12 cellular contexts compared by ENCODE assay signal in the genomic region with DNA sequence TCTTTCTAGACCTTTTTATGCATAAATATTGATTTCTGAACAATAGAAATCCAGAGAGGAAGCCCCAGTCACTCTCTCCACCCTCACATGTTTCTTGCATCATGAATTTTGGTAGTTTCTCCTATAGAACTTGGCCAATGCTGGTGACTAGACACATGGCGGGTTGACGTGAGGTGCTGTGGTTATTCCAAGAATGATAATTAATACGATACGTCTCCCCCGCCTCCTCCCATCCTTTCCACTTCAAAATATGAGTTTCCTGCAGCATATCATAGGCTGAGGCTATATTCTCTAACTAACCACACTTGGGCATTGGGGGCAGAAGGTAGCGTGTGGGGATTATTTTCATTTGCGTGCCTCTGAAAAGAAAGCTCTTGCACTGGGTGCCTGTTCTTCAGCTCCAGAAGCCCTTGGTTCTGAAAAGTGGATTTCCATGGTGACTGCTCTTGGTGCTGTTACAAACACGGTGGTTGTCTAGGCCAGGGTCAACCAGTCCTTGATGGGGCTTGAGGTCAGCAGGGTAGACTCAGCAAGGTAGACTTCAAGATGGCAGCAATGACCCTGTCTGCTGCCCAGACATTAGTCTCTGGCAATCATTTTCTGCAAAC. TPM values are rescaled to one million over a fixed set of nuclear protein-coding genes. Genes with fewer than 3 reads are reported as not detected.
DNase-seq lines count a peak whose midpoint lies in the region; ATAC-seq, FAIRE-seq and TF ChIP-seq lines count a peak whose summit lies in the region.
"Had no signal": no experiment of that assay in that cellular context is flagged by ENCODE, and none has a peak within 500 bp of the region (broad histone marks: within the 10 kb centered on the region; RNA-seq: fewer than 3 reads in every experiment).

No MANE protein-coding gene starts in this region.

- H3K79me2 ChIP-seq in DND-41 (ENCODE audit: insufficient read depth, low read length), result peaks cover 95% of the 10 kb centered on the region

- H2AFZ ChIP-seq in DND-41 (ENCODE audit: low read depth, low read length), result no peak overlapping the region

- DNase-seq in DND-41, result peak; percentile 89
- DNase-seq in activated CD4-positive, alpha-beta T cell treated with anti-CD3 and anti-CD28 coated beads for 4 hours, result peak; percentile 70 to 73
- peak; percentile 22 for DNase-seq in effector CD4-positive, alpha-beta T cell
- peak; percentile 81 for DNase-seq in stimulated activated CD4-positive, alpha-beta T cell treated with anti-CD3 and anti-CD28 coated beads, Interleukin-15, amount 100 ng/mL, for 24 hours
- DNase-seq in frontal cortex (ENCODE audit: low spot score in 2 of 2), result no peak
- no peak for DNase-seq in GOT3 (lab: John Stamatoyannopoulos, UW)
- no peak for DNase-seq in DMS53 treated with DMSO at 0.1 percent for 48 hours (lab: John Stamatoyannopoulos, UW; ENCODE audit: unreplicated experiment)
- DNase-seq: H9, NCI-H510A had no signal

- H3K27me3 ChIP-seq in DND-41 (ENCODE audit: insufficient read depth, low read length, poor library complexity), result no peaks in the 10 kb centered on the region

- no peak for FAIRE-seq in frontal cortex (lab: Jason Lieb, UNC)
- FAIRE-seq: D721Med, endothelial cell of umbilical vein had no signal

- peak overlapping the region; percentile 23 to 68; a peak in 3 of 4 replicates for H3K4me3 ChIP-seq in DND-41 (ENCODE audit: low read depth in 1 of 2, low read length in 2 of 2)

- H3K27ac ChIP-seq in DND-41 (ENCODE audit: low read length), result peak overlapping the region; percentile 92

- peaks cover 88% of the 10 kb centered on the region for H3K4me1 ChIP-seq in DND-41 (ENCODE audit: insufficient read depth, low read length)

- H3K9me3 ChIP-seq in DND-41 (ENCODE audit: insufficient read depth, low read length, severe bottlenecking), result no peaks in the 10 kb centered on the region

- peak overlapping the region; percentile 67 for H3K4me2 ChIP-seq in DND-41 (ENCODE audit: insufficient read depth, low read length)

- H3K36me3 ChIP-seq in DND-41 (ENCODE audit: insufficient read depth, low read length), result peaks cover 64% of the 10 kb centered on the region

- no peak for TF ChIP-seq CTCF in DND-41 (IDR thresholded peaks at IDR 0.05; ENCODE audit: borderline replicate concordance, extremely low read depth, low read length, poor library complexity, severe bottlenecking)

- H3K9ac ChIP-seq in DND-41 (ENCODE audit: low read depth, low read length), result peak overlapping the region; percentile 79

- ATAC-seq in DND-41 (ENCODE audit: insufficient read depth, low read depth) (peak; percentile 74), HG02678 (IDR thresholded peaks at IDR 0.05; ENCODE audit: unreplicated experiment) (no peak)

- H4K20me1 ChIP-seq in DND-41 (ENCODE audit: insufficient read depth, low read length), result no peaks in the 10 kb centered on the region; the same call in 1 of the 2 replicates

RNA-seq across cellular contexts. Expression of gene TNFSF10, which starts 5.3 kb away (rescaled TPM):
- 2.9 TPM for total RNA-seq in frontal cortex
- total RNA-seq: H9 had no signal

Comparison
In these comparisons a context has a peak if more than half of its experiments do, and no peak if none do; other contexts are left out.
1. DNase-seq: peak in DND-41 (single experiment), activated CD4-positive, alpha-beta T cell treated with anti-CD3 and anti-CD28 coated beads for 4 hours (2 of 2), effector CD4-positive, alpha-beta T cell (single experiment) and stimulated activated CD4-positive, alpha-beta T cell treated with anti-CD3 and anti-CD28 coated beads, Interleukin-15, amount 100 ng/mL, for 24 hours (single experiment); none in frontal cortex (0 of 2), GOT3 (single experiment) and DMS53 treated with DMSO at 0.1 percent for 48 hours (single experiment).